In genomic region chr5:6585939-6586646, GRCh38 we compare ENCODE assay signal across 16 cellular contexts. TPM values are rescaled to one million over a fixed set of nuclear protein-coding genes. Genes with fewer than 3 reads are reported as not detected.
DNase-seq lines count a peak whose midpoint lies in the region; ATAC-seq and TF ChIP-seq lines count a peak whose summit lies in the region.
"Had no signal": no experiment of that assay in that cellular context is flagged by ENCODE, and none has a peak within 500 bp of the region (broad histone marks: within the 10 kb centered on the region; RNA-seq: fewer than 3 reads in every experiment).

No MANE protein-coding gene starts in this region.

- dilution Hi-C loops in IMR-90 (cut with HindIII; ENCODE audit: low sequenced_read_pairs, unreplicated experiment), result no loop called here

- no peaks in the 10 kb centered on the region for H3K79me1 ChIP-seq in IMR-90 (ENCODE audit: low read depth in 1 of 2, low read length in 2 of 2)

- BruUV-seq in IMR-90 (replicated peaks; lab: Mats Ljungman, UMichigan), result no TSS peak

- TF ChIP-seq RAD21 in liver (IDR thresholded peaks at IDR 0.05) (no peak), IMR-90 (IDR thresholded peaks at IDR 0.05; ENCODE audit: low read length) (no peak)

- no peak overlapping the region for H2AK9ac ChIP-seq in IMR-90 (replicated peaks; ENCODE audit: low read depth, low read length, poor library complexity)

- H3K18ac ChIP-seq in IMR-90 (ENCODE audit: low read depth, low read length), result no peak overlapping the region

- no peak for ATAC-seq in right lobe of liver
- ATAC-seq in IMR-90 (ENCODE audit: low read depth), result no peak

- no peak overlapping the region for H2BK120ac ChIP-seq in IMR-90 (ENCODE audit: low read depth, low read length)

- H3K4ac ChIP-seq in IMR-90 (ENCODE audit: low read depth, low read length), result no peak overlapping the region

- intact Hi-C loops in right lobe of liver (cut with DNase I), result no loop called here
- intact Hi-C loops in IMR-90 (cut with micrococcal nuclease), result no loop called here
- intact Hi-C loops in sigmoid colon (cut with DNase I), result no loop called here
- intact Hi-C loops in breast epithelium (cut with DNase I; ENCODE audit: low total_unique reads), result no loop called here

- peaks cover 0 to 7% (median 3%) of the 10 kb centered on the region in 4 donors for H3K36me3 ChIP-seq in liver (ENCODE audit: control insufficient read depth in 4 of 4, insufficient read depth in 3 of 4, low read depth in 1 of 4, low read length in 3 of 4)
- peaks cover 0 to 9% (median 0%) of the 10 kb centered on the region in 4 donors for H3K36me3 ChIP-seq in right lobe of liver
- no peaks in the 10 kb centered on the region for H3K36me3 ChIP-seq in IMR-90 (ENCODE audit: control insufficient read depth, insufficient read depth, low read length)
- no peaks in the 10 kb centered on the region for H3K36me3 ChIP-seq in sigmoid colon
- H3K36me3 ChIP-seq in breast epithelium, result no peaks in the 10 kb centered on the region
- H3K36me3 ChIP-seq: BE2C had no signal

- POLR2A ChIA-PET in IMR-90 (lab: Charles Lee; ENCODE audit: unreplicated experiment), result no interaction called here

- H4K91ac ChIP-seq in IMR-90 (ENCODE audit: insufficient read depth, low read depth, low read length), result no peak overlapping the region

- no peak overlapping the region for H3K56ac ChIP-seq in IMR-90 (ENCODE audit: extremely low read depth, insufficient read depth, low read length)

- H4K5ac ChIP-seq in IMR-90 (ENCODE audit: low read depth, low read length), result no peak overlapping the region

- H3K4me3 ChIP-seq in liver (ENCODE audit: low read depth in 1 of 3, low read length in 3 of 3), result no peak overlapping the region
- no peak overlapping the region for H3K4me3 ChIP-seq in right lobe of liver
- H3K4me3 ChIP-seq in IMR-90 (ENCODE audit: insufficient read depth, low read depth, low read length), result no peak overlapping the region
- no peak overlapping the region for H3K4me3 ChIP-seq in sigmoid colon
- H3K4me3 ChIP-seq in breast epithelium, result no peak overlapping the region

- no peak for TF ChIP-seq CTCF in liver (IDR thresholded peaks at IDR 0.05; ENCODE audit: low read depth, low read length, missing input control)
- TF ChIP-seq CTCF in right lobe of liver (IDR thresholded peaks at IDR 0.05), result no peak
- no peak for TF ChIP-seq CTCF in IMR-90 (conservative IDR thresholded peaks at IDR 0.05; ENCODE audit: low read depth, low read length)
- no peak for TF ChIP-seq CTCF in sigmoid colon (IDR thresholded peaks at IDR 0.05)
- TF ChIP-seq CTCF in breast epithelium (IDR thresholded peaks at IDR 0.05), result no peak

- H2BK5ac ChIP-seq in IMR-90 (ENCODE audit: low read depth, low read length, poor library complexity, severe bottlenecking), result no peak overlapping the region

- in situ Hi-C loops in IMR-90 (cut with MboI; ENCODE audit: low sequenced_read_pairs), result no loop called here

- DNase-seq in right lobe of liver (no peak), IMR-90 (no peak), sigmoid colon (peak; percentile 62), amniotic stem cell (lab: John Stamatoyannopoulos, UW) (no peak), breast epithelium (ENCODE audit: low spot score in 2 of 2) (no peak), T1000 (lab: John Stamatoyannopoulos, UW) (no peak)
- DNase-seq: BE2C; CD4-positive, alpha-beta memory T cell; COR-L47; DMS153; DMS79 treated with DMSO at 0.1 percent for 48 hours; EL; GOT3; HCEC 1CT had no signal

- H3K23ac ChIP-seq in IMR-90 (ENCODE audit: low read depth, low read length), result no peak overlapping the region

- TF ChIP-seq POLR2A in right lobe of liver (IDR thresholded peaks at IDR 0.05), result no peak
- no peak for TF ChIP-seq POLR2A in IMR-90 (IDR thresholded peaks at IDR 0.05; ENCODE audit: low read depth, low read length)
- TF ChIP-seq POLR2A in sigmoid colon (IDR thresholded peaks at IDR 0.05), result no peak
- no peak for TF ChIP-seq POLR2A in breast epithelium (IDR thresholded peaks at IDR 0.05)

- H2BK15ac ChIP-seq in IMR-90 (ENCODE audit: low read depth, low read length), result no peak overlapping the region

- no peaks in the 10 kb centered on the region for H4K20me1 ChIP-seq in IMR-90 (ENCODE audit: insufficient read depth, low read length)

- H3K27ac ChIP-seq in liver (ENCODE audit: low read depth in 1 of 2, low read length in 2 of 2) (peak overlapping the region; percentile 87 to 94), right lobe of liver (peak overlapping the region in 1 of 3 donors; percentile 98), IMR-90 (ENCODE audit: insufficient read depth, low read length) (no peak overlapping the region), sigmoid colon (no peak overlapping the region), breast epithelium (no peak overlapping the region)
- H3K27ac ChIP-seq: C4-2B had no signal

- no peaks in the 10 kb centered on the region for H3K9me1 ChIP-seq in IMR-90 (ENCODE audit: insufficient read depth, low read length)

- peaks cover 4 to 48% (median 15%) of the 10 kb centered on the region in 4 donors for H3K4me1 ChIP-seq in liver (ENCODE audit: control insufficient read depth in 4 of 4, insufficient read depth in 4 of 4, low read length in 3 of 4)
- H3K4me1 ChIP-seq in right lobe of liver, result peaks cover 0 to 13% (median 2%) of the 10 kb centered on the region in 4 donors
- H3K4me1 ChIP-seq in IMR-90 (ENCODE audit: control insufficient read depth, insufficient read depth, low read length), result peaks cover 5% of the 10 kb centered on the region; the same call in 1 of the 2 replicates
- H3K4me1 ChIP-seq in sigmoid colon, result peaks cover 0 to 12% (median 10%) of the 10 kb centered on the region in 4 donors
- H3K4me1 ChIP-seq in breast epithelium, result peaks cover 0 to 2% of the 10 kb centered on the region in 2 donors
- H3K4me1 ChIP-seq: BE2C had no signal

- H2AK5ac ChIP-seq in IMR-90 (ENCODE audit: low read depth, low read length), result no peak overlapping the region

- H3K9ac ChIP-seq in liver (ENCODE audit: low read depth in 1 of 2, low read length in 2 of 2) (peak overlapping the region in 1 of 2 donors; percentile 29), IMR-90 (ENCODE audit: low read depth, low read length) (no peak overlapping the region)

- H2AFZ ChIP-seq in IMR-90 (replicated peaks; ENCODE audit: low read length, poor library complexity), result peak overlapping the region; percentile 11

- no peak overlapping the region for H2BK20ac ChIP-seq in IMR-90 (ENCODE audit: low read depth, low read length)

- H3K9me3 ChIP-seq in liver (ENCODE audit: control insufficient read depth in 4 of 4, low read length in 3 of 4), result no peaks in the 10 kb centered on the region
- no peaks in the 10 kb centered on the region for H3K9me3 ChIP-seq in right lobe of liver
- no peaks in the 10 kb centered on the region for H3K9me3 ChIP-seq in IMR-90 (ENCODE audit: control insufficient read depth, insufficient read depth, low read length)
- H3K9me3 ChIP-seq in sigmoid colon, result no peaks in the 10 kb centered on the region
- H3K9me3 ChIP-seq in breast epithelium, result no peaks in the 10 kb centered on the region
- H3K9me3 ChIP-seq: BE2C had no signal

- TF ChIP-seq EP300 in sigmoid colon (IDR thresholded peaks at IDR 0.05), result no peak

- no peak overlapping the region for H4K8ac ChIP-seq in IMR-90 (ENCODE audit: low read depth in 2 of 2, low read length in 2 of 2)

- no peak overlapping the region for H3K4me2 ChIP-seq in IMR-90 (ENCODE audit: low read depth, low read length)

- H3K14ac ChIP-seq in IMR-90 (replicated peaks; ENCODE audit: low read depth, low read length), result no peak overlapping the region

- H3K27me3 ChIP-seq in liver (ENCODE audit: control insufficient read depth in 4 of 4, insufficient read depth in 4 of 4, low read length in 3 of 4), result no peaks in the 10 kb centered on the region
- H3K27me3 ChIP-seq in right lobe of liver, result no peaks in the 10 kb centered on the region
- H3K27me3 ChIP-seq in IMR-90 (ENCODE audit: control insufficient read depth, insufficient read depth, low read length), result peaks cover 39% of the 10 kb centered on the region
- H3K27me3 ChIP-seq in sigmoid colon, result peaks cover 0 to 4% (median 0%) of the 10 kb centered on the region in 3 donors
- peaks cover 0 to 40% of the 10 kb centered on the region in 2 donors for H3K27me3 ChIP-seq in breast epithelium
- H3K27me3 ChIP-seq: BE2C had no signal

- CTCF ChIA-PET in IMR-90 (lab: Yijun Ruan, JAX), result no interaction called here

- WGBS in liver, result 88% methylated on average over 15 of the region's 15 CpGs
- WGBS in right lobe of liver (ENCODE audit: insufficient coverage, low coverage, low lambda C conversion rate, missing lambda C conversion rate), result 77% methylated on average over 9 of the region's 15 CpGs
- 65% methylated on average over 4 of the region's 15 CpGs; no CpG with 5 or more reads in 1 of the 2 experiments for WGBS in IMR-90 (ENCODE audit: extremely low coverage in 2 of 2, insufficient read length in 1 of 2), 2 experiments
- 79 to 82% methylated on average over 15 of the region's 15 CpGs for whole genome bisulfite sequencing in sigmoid colon, 2 donors

TF ChIP-seq in liver, 16 proteins besides CTCF, POLR2A, EP300 and RAD21 (continues in another document):
- TF ChIP-seq SP1 (IDR thresholded peaks at IDR 0.05) (no peak), NR2F2 (IDR thresholded peaks at IDR 0.05) (no peak)

TF ChIP-seq in IMR-90, 13 proteins besides CTCF, POLR2A, EP300 and RAD21 (continues in another document):
- TF ChIP-seq NFE2L2 (IDR thresholded peaks at IDR 0.05; ENCODE audit: low read depth, low read length), result no peak

RNA-seq across cellular contexts. Expression of gene NSUN2, which starts 46.8 kb away (rescaled TPM):
- total RNA-seq in liver (10 to 100 TPM; 26.9 to 52.2 TPM), right lobe of liver (10 to 100 TPM; 24.6 to 42.5 (median 29.1) TPM), IMR-90 (2012; rRNA removed) (51.1 and 55.5 TPM in 2 replicates), sigmoid colon (10 to 100 TPM; 29.3 to 45.4 (median 31.2) TPM), breast epithelium (10 to 100 TPM; 36.8 to 58.7 (median 55.6) TPM)
- polyA plus RNA-seq in liver (10 to 100 TPM; 27.2 to 29.1 TPM), IMR-90 (2012; rRNA removed) (55.6 and 61.1 TPM in 2 replicates), sigmoid colon (10 to 100 TPM; 31.2 to 54.4 (median 32.8) TPM)
- polyA plus RNA-seq in IMR-90 (2012; cell fraction: cytosol; rRNA removed), result 30.9 and 34.8 TPM in 2 replicates
- 63.5 and 104 TPM in 2 replicates for polyA plus RNA-seq in IMR-90 (2012; cell fraction: nucleus; rRNA removed; ENCODE audit: low replicate concordance)

RNA-seq across cellular contexts. Expression of gene SRD5A1, which starts 47.1 kb away (rescaled TPM):
- total RNA-seq in liver, result 10 to 100 TPM in 1 of 2 donors, 1 to 10 TPM in 1; 6.3 to 87.0 TPM
- 10 to 100 TPM; 43.1 to 52.2 TPM for polyA plus RNA-seq in liver
- 10 to 100 TPM; 13.5 to 87.6 (median 52.2) TPM for total RNA-seq in right lobe of liver
- 6.3 and 9.7 TPM in 2 replicates for total RNA-seq in IMR-90 (2012; rRNA removed)
- 18.2 and 20.5 TPM in 2 replicates for polyA plus RNA-seq in IMR-90 (2012; rRNA removed)
- polyA plus RNA-seq in IMR-90 (2012; cell fraction: cytosol; rRNA removed), result 25.2 and 41.7 TPM in 2 replicates
- 15.7 and 46.6 TPM in 2 replicates for polyA plus RNA-seq in IMR-90 (2012; cell fraction: nucleus; rRNA removed; ENCODE audit: low replicate concordance)
- total RNA-seq in sigmoid colon, result 1 to 10 TPM; 3.1 to 5.7 (median 3.6) TPM
- 10 to 100 TPM in 1 of 3 donors, 1 to 10 TPM in 2; 6.6 to 10.7 (median 9.5) TPM for polyA plus RNA-seq in sigmoid colon
- total RNA-seq in breast epithelium, result 10 to 100 TPM in 1 of 3 donors, 1 to 10 TPM in 2; 3.6 to 10.6 (median 7.0) TPM

Comparison
In these comparisons a context has a peak if more than half of its experiments do, and no peak if none do; other contexts are left out.
1. H3K27ac ChIP-seq: peak in liver (2 of 2); none in IMR-90 (single experiment), sigmoid colon (0 of 4) and breast epithelium (0 of 2).